8 cellular contexts compared by ENCODE assay signal in the genomic region with DNA sequence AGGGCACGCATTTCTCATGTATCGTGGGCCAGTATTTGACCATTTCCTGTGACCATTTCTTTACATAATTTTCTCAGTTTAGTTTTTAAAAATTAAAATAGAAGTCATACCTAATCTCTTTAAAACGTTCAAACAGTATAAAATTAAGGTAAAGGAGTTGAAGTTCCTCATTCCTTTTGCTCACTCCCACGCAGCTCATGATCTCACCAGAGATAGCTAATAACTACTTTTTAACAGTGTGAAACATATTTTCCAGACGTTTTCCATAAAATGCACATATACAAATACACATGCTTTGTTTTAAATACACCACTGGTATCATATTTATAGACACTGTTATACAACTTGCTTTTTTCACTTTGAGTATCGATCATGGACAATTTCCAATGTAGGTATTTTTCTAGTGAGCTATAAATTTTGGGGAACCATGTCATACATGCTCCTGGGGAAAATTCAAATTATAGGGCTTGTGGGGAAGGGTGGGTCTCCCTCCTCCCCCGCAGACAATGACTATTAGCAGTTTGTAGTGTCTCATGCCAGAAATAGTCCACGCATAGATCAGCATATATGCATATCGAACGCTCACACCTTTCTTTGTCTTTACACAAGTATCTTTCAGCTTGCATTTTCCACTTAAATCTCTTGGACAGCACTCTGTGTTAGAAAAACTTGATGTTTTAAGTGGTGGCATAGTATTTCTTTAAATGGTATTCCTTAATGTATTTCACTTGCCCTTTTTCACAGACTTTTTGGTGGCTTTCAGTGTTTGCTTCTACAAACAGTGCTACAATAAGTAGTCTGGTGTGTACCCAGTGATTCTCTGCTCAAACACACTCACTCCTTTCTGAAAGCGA.
DNase-seq lines count a peak whose midpoint lies in the region; ATAC-seq lines count a peak whose summit lies in the region.

No MANE protein-coding gene starts in this region.

- H3K27ac ChIP-seq in ACC112 (ENCODE audit: low read depth, low read length) (peak overlapping the region; percentile 74), SJCRH30 (peak overlapping the region; percentile 96)

- H3K9me3 ChIP-seq in SJCRH30 (replicated peaks) = no peaks in the 10 kb centered on the region

- H3K4me3 ChIP-seq in ACC112 (ENCODE audit: low read depth, low read length) = no peak overlapping the region; the same call in 1 of the 2 replicates
- peak overlapping the region; percentile 68 for H3K4me3 ChIP-seq in SJCRH30

- DNase-seq in SJCRH30 (peak in 1 of 2 experiments; percentile 67), left lobe of liver (ENCODE audit: low spot score) (no peak), NCI-H2196 treated with DMSO at 0.1 percent for 48 hours (lab: John Stamatoyannopoulos, UW; ENCODE audit: unreplicated experiment) (no peak)
- DNase-seq in effector CD4-positive, alpha-beta T cell = no peak

- H3K36me3 ChIP-seq in ACC112 (ENCODE audit: insufficient read depth, low read length) (no peaks in the 10 kb centered on the region), SJCRH30 (no peaks in the 10 kb centered on the region)

- ATAC-seq in GM19351 (IDR thresholded peaks at IDR 0.05; ENCODE audit: unreplicated experiment) = peak; percentile 39
- ATAC-seq in left lobe of liver = peak; percentile 30
- no peak for ATAC-seq in GM18858 (IDR thresholded peaks at IDR 0.05; ENCODE audit: unreplicated experiment)
- no peak for ATAC-seq in HG03108 (IDR thresholded peaks at IDR 0.05; ENCODE audit: unreplicated experiment)

- H3K27me3 ChIP-seq in ACC112 (ENCODE audit: insufficient read depth, low read length) (no peaks in the 10 kb centered on the region), SJCRH30 (no peaks in the 10 kb centered on the region)

- no peaks in the 10 kb centered on the region for H3K79me2 ChIP-seq in ACC112 (ENCODE audit: control insufficient read depth, insufficient read depth, low read length, unreplicated experiment)

- peaks cover 29% of the 10 kb centered on the region for H3K4me1 ChIP-seq in ACC112 (ENCODE audit: control insufficient read depth, insufficient read depth, low read length, unreplicated experiment)
- peaks cover 34% of the 10 kb centered on the region for H3K4me1 ChIP-seq in SJCRH30

- no peak overlapping the region for H2AFZ ChIP-seq in ACC112 (ENCODE audit: low read length, unreplicated experiment)

Comparison
In these comparisons a context has a peak if more than half of its experiments do, and no peak if none do; other contexts are left out.
1. ATAC-seq: peak in GM19351 (single experiment) and left lobe of liver (single experiment); none in GM18858 (single experiment) and HG03108 (single experiment).